In the genomic region with DNA sequence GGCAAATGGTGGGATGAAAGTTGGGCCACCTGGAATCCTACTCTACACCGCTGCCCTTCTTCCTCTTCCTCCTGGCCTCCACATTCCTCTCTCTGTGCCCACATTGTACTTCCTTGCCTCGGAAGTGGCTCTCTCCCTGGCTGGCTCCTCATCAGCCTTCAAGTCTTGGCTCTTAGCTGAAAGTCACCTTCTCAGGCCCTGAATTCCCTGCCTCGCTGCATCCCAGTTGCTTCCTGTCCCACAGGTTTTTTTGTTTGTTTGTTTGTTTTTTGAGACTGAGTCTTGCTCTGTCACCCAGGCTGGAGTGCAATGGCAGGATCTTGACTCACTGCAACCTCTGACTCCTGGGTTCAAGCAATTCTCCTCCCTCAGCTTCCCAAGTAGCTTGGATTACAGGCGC, we compare ENCODE assay signal across 29 cellular contexts. TPM values are rescaled to one million over a fixed set of nuclear protein-coding genes. Genes with fewer than 3 reads are reported as not detected.
DNase-seq lines count a peak whose midpoint lies in the region; ATAC-seq and TF ChIP-seq lines count a peak whose summit lies in the region.
"Had no signal": no experiment of that assay in that cellular context is flagged by ENCODE, and none has a peak within 500 bp of the region (broad histone marks: within the 10 kb centered on the region; RNA-seq: fewer than 3 reads in every experiment).

No MANE protein-coding gene starts in this region.

- WGBS in H9 (ENCODE audit: extremely low coverage, insufficient read length, low lambda C conversion rate): no CpG with 5 or more reads among the region's 4 CpGs

- TF ChIP-seq CTCF in H9 (conservative IDR thresholded peaks at IDR 0.05): no peak
- no peak for TF ChIP-seq CTCF in brain (conservative IDR thresholded peaks at IDR 0.05)

- H3K4me1 Mint-ChIP-seq in H9: peaks cover 6% of the 10 kb centered on the region in 2 experiments
- H3K4me1 Mint-ChIP-seq in brain: peaks cover 13% of the 10 kb centered on the region
- peaks cover 9% of the 10 kb centered on the region for H3K4me1 Mint-ChIP-seq in stimulated activated effector memory CD8-positive, alpha-beta T cell treated with anti-CD3 and anti-CD28 coated beads, Interleukin-12 subunit alpha, Interleukin-12 subunit beta, amount 100 ng/mL, for 72 hours

- H3K27me3 Mint-ChIP-seq in H9 (ENCODE audit: low read depth): no peaks in the 10 kb centered on the region
- peaks cover 6% of the 10 kb centered on the region for H3K27me3 Mint-ChIP-seq in brain
- H3K27me3 Mint-ChIP-seq: activated B cell treated with CpG ODN at 0.5 μM for 24 hours, T-cell had no signal

- H3K23me2 ChIP-seq in H9 (ENCODE audit: insufficient read length, low read depth, low read length, poor library complexity, severe bottlenecking): no peaks in the 10 kb centered on the region

- no peak overlapping the region for H3K4me2 ChIP-seq in H9 (ENCODE audit: insufficient read depth, insufficient read length, low read length)
- H3K4me2 ChIP-seq: BLaER1 had no signal

- no peaks in the 10 kb centered on the region for H4K20me1 ChIP-seq in H9 (ENCODE audit: control insufficient read depth, insufficient read depth, insufficient read length)

- peak overlapping the region; percentile 39 to 91 for H3K27ac Mint-ChIP-seq in activated naive CD4-positive, alpha-beta T cell treated with anti-CD3 and anti-CD28 coated beads, Interleukin-2, amount 50 U/mL, for 72 hours
- H3K27ac Mint-ChIP-seq in H9: peak overlapping the region in 1 of 3 experiments; percentile 9; a peak in 3 of 7 replicates
- peak overlapping the region in 3 of 5 experiments; percentile 4 to 41 (median 21) for H3K27ac Mint-ChIP-seq in brain
- peak overlapping the region; percentile 76 for H3K27ac Mint-ChIP-seq in stimulated activated effector memory CD8-positive, alpha-beta T cell treated with anti-CD3 and anti-CD28 coated beads, Interleukin-12 subunit alpha, Interleukin-12 subunit beta, amount 100 ng/mL, for 72 hours
- H3K27ac Mint-ChIP-seq: activated B cell treated with CpG ODN at 0.5 μM for 24 hours, mesothelial cell of epicardium had no signal

- H4K8ac ChIP-seq in H9 (replicated peaks; ENCODE audit: insufficient read length, low read depth, low read length): no peak overlapping the region

- H4K91ac ChIP-seq in H9 (ENCODE audit: insufficient read length, low read depth, low read length): no peak overlapping the region

- H3K56ac ChIP-seq in H9 (ENCODE audit: insufficient read length, low read depth, low read length): no peak overlapping the region

- H3K79me1 ChIP-seq in H9 (ENCODE audit: insufficient read depth, low read depth, low read length, poor library complexity, severe bottlenecking): peaks cover 7% of the 10 kb centered on the region

- no peak overlapping the region for H2BK15ac ChIP-seq in H9 (ENCODE audit: low read depth, low read length)

- H3K27ac ChIP-seq in H9 (ENCODE audit: insufficient read length, low read depth, low read length): no peak overlapping the region
- H3K27ac ChIP-seq: adrenal gland, BLaER1, brain microvascular endothelial cell, gastrocnemius medialis, GM23248, SJSA1, transverse colon had no signal

- no peak overlapping the region for H3K9ac ChIP-seq in H9 (ENCODE audit: extremely low read depth, insufficient read length, low read length)
- H3K9ac ChIP-seq: BLaER1, GM23248 had no signal

- no peak overlapping the region for H2BK20ac ChIP-seq in H9 (ENCODE audit: low read depth, low read length, poor library complexity, severe bottlenecking)

- no peaks in the 10 kb centered on the region for H3K9me3 ChIP-seq in H9 (ENCODE audit: control insufficient read depth, low read depth, low read length)
- H3K9me3 ChIP-seq: adrenal gland, BLaER1, gastrocnemius medialis, transverse colon had no signal

- no peak overlapping the region for H2BK5ac ChIP-seq in H9 (ENCODE audit: insufficient read length, low read length)

- no peaks in the 10 kb centered on the region for H3K4me1 ChIP-seq in H9 (ENCODE audit: insufficient read depth, low read length)

- no peak overlapping the region for H3T11ph ChIP-seq in H9 (ENCODE audit: low read length)

- H3K36me3 Mint-ChIP-seq in activated naive CD4-positive, alpha-beta T cell treated with anti-CD3 and anti-CD28 coated beads, Interleukin-2, amount 50 U/mL, for 72 hours: peaks cover 0 to 6% of the 10 kb centered on the region in 2 donors
- H3K36me3 Mint-ChIP-seq in H9 (ENCODE audit: insufficient read depth in 1 of 3, low read depth in 3 of 3) (peaks cover 0 to 3% (median 0%) of the 10 kb centered on the region in 3 experiments; a peak in 1 of 7 replicates), brain (peaks cover 10% of the 10 kb centered on the region)
- peaks cover 74% of the 10 kb centered on the region for H3K36me3 Mint-ChIP-seq in stimulated activated effector memory CD8-positive, alpha-beta T cell treated with anti-CD3 and anti-CD28 coated beads, Interleukin-12 subunit alpha, Interleukin-12 subunit beta, amount 100 ng/mL, for 72 hours
- H3K36me3 Mint-ChIP-seq: mesothelial cell of epicardium had no signal

- H3K23ac ChIP-seq in H9 (ENCODE audit: insufficient read length, low read depth, low read length): no peak overlapping the region

- no peaks in the 10 kb centered on the region for H3K9me3 Mint-ChIP-seq in activated naive CD4-positive, alpha-beta T cell treated with anti-CD3 and anti-CD28 coated beads, Interleukin-2, amount 50 U/mL, for 72 hours
- H3K9me3 Mint-ChIP-seq in H9 (no peaks in the 10 kb centered on the region), brain (no peaks in the 10 kb centered on the region)
- no peaks in the 10 kb centered on the region for H3K9me3 Mint-ChIP-seq in stimulated activated effector memory CD8-positive, alpha-beta T cell treated with anti-CD3 and anti-CD28 coated beads, Interleukin-12 subunit alpha, Interleukin-12 subunit beta, amount 100 ng/mL, for 72 hours
- H3K9me3 Mint-ChIP-seq: activated B cell treated with CpG ODN at 0.5 μM for 24 hours, mesothelial cell of epicardium, T-cell had no signal

- no peak for DNase-seq in activated naive CD4-positive, alpha-beta T cell treated with anti-CD3 and anti-CD28 coated beads, Interleukin-2, amount 50 U/mL, for 72 hours (ENCODE audit: low spot score in 2 of 2)
- DNase-seq in activated naive CD4-positive, alpha-beta T cell treated with anti-CD3 and anti-CD28 coated beads, Interleukin-2, amount 50 U/mL, for 16 hours: no peak
- no peak for DNase-seq in H9
- DNase-seq in stimulated activated effector memory CD8-positive, alpha-beta T cell treated with anti-CD3 and anti-CD28 coated beads, Interleukin-12 subunit alpha, Interleukin-12 subunit beta, amount 100 ng/mL, for 72 hours (ENCODE audit: low spot score in 2 of 2): no peak
- DNase-seq: activated B cell treated with CpG ODN at 0.5 μM for 24 hours; activated CD4-positive, alpha-beta T cell treated with anti-CD3 and anti-CD28 coated beads, Interleukin-2, amount 50 U/mL, for 48 hours; activated effector memory CD4-positive, alpha-beta T cell treated with anti-CD3 and anti-CD28 coated beads, Interleukin-2, amount 50 U/mL, for 16 hours; adrenal gland; brain microvascular endothelial cell; Calu3; DND-41; gastrocnemius medialis; GF-D8; GM23248; kidney; NCI-H1092; NCI-H1694; NCI-H446 treated with DMSO at 0.1 percent for 48 hours; NCI-H82; stimulated activated CD4-positive, alpha-beta T cell treated with anti-CD3 and anti-CD28 coated beads, Interleukin-4, amount 100 ng/mL, for 4 hours; T-cell; transverse colon had no signal

- H4K5ac ChIP-seq in H9 (ENCODE audit: insufficient read length, low read depth, low read length): no peak overlapping the region

- H2BK120ac ChIP-seq in H9 (ENCODE audit: low read depth, low read length, poor library complexity, severe bottlenecking): no peak overlapping the region

- no peak overlapping the region for H2AK5ac ChIP-seq in H9 (ENCODE audit: insufficient read length, low read length)

- H3K18ac ChIP-seq in H9 (ENCODE audit: insufficient read length, low read depth, low read length): peak overlapping the region; percentile 36

- no peak overlapping the region for H2AFZ ChIP-seq in H9 (ENCODE audit: low read length)
- H2AFZ ChIP-seq: GM23248 had no signal

- H3K4ac ChIP-seq in H9 (ENCODE audit: low read depth, low read length): no peak overlapping the region

- H2BK12ac ChIP-seq in H9 (ENCODE audit: insufficient read length, low read depth, low read length): no peak overlapping the region

- no peak overlapping the region for H3K14ac ChIP-seq in H9 (ENCODE audit: insufficient read depth, low read length)

- H3K4me3 Mint-ChIP-seq in H9: no peak overlapping the region
- peak overlapping the region in 1 of 5 experiments; percentile 25 for H3K4me3 Mint-ChIP-seq in brain
- no peak overlapping the region for H3K4me3 Mint-ChIP-seq in stimulated activated effector memory CD8-positive, alpha-beta T cell treated with anti-CD3 and anti-CD28 coated beads, Interleukin-12 subunit alpha, Interleukin-12 subunit beta, amount 100 ng/mL, for 72 hours
- H3K4me3 Mint-ChIP-seq: activated B cell treated with CpG ODN at 0.5 μM for 24 hours, mesothelial cell of epicardium, T-cell had no signal

- ATAC-seq in activated naive CD4-positive, alpha-beta T cell treated with anti-CD3 and anti-CD28 coated beads, Interleukin-2, amount 50 U/mL, for 72 hours: no peak
- ATAC-seq in stimulated activated effector memory CD8-positive, alpha-beta T cell treated with anti-CD3 and anti-CD28 coated beads, Interleukin-12 subunit alpha, Interleukin-12 subunit beta, amount 100 ng/mL, for 72 hours: no peak
- ATAC-seq in HG02885 (IDR thresholded peaks at IDR 0.05; ENCODE audit: poor library complexity, unreplicated experiment): no peak
- ATAC-seq in SK-N-SH treated with all-trans-retinoic acid at 6 μM for 48 hours: no peak
- ATAC-seq: gastrocnemius medialis, K562, T-cell had no signal

- no peaks in the 10 kb centered on the region for H3K27me3 ChIP-seq in H9 (ENCODE audit: insufficient read depth, low read length)
- H3K27me3 ChIP-seq: adrenal gland, BLaER1, brain microvascular endothelial cell, gastrocnemius medialis, SJSA1, transverse colon had no signal

- peaks cover 12% of the 10 kb centered on the region; the same call in 1 of the 2 replicates for H3K79me2 ChIP-seq in H9 (ENCODE audit: insufficient read depth, low read length)

RNA-seq across cellular contexts. Expression of a gene that starts 2.6 kb away (rescaled TPM):
- total RNA-seq in activated naive CD4-positive, alpha-beta T cell treated with anti-CD3 and anti-CD28 coated beads, Interleukin-2, amount 50 U/mL, for 72 hours: 10 to 100 TPM; 53.7 to 63.1 TPM
- 80.4 and 81.8 TPM in 2 replicates for total RNA-seq in H9 (2021)
- polyA plus RNA-seq in brain (ENCODE audit: insufficient read depth, low read depth, low replicate concordance): 64.4 TPM

RNA-seq across cellular contexts. Expression of a gene that starts 18.0 kb away (rescaled TPM):
- not detected for total RNA-seq in activated naive CD4-positive, alpha-beta T cell treated with anti-CD3 and anti-CD28 coated beads, Interleukin-2, amount 50 U/mL, for 72 hours
- 10.8 and 11.0 TPM in 2 replicates for total RNA-seq in H9 (2021)
- polyA plus RNA-seq in brain (ENCODE audit: insufficient read depth, low read depth, low replicate concordance): 5.0 TPM

RNA-seq across cellular contexts. Expression of a gene that starts 37.8 kb away (rescaled TPM):
- under 1 TPM; 0.16 to 0.80 TPM for total RNA-seq in activated naive CD4-positive, alpha-beta T cell treated with anti-CD3 and anti-CD28 coated beads, Interleukin-2, amount 50 U/mL, for 72 hours
- 14.3 and 14.9 TPM in 2 replicates for total RNA-seq in H9 (2021)
- polyA plus RNA-seq in brain (ENCODE audit: insufficient read depth, low read depth, low replicate concordance): 17.2 TPM
- total RNA-seq: activated B cell treated with CpG ODN at 0.5 μM for 24 hours had no signal

Comparison
In these comparisons a context has a peak if more than half of its experiments do, and no peak if none do; other contexts are left out.
1. RNA of a gene that starts 18.0 kb away (total RNA-seq): 10.8 to 11.0 TPM in H9; not detected in activated naive CD4-positive, alpha-beta T cell treated with anti-CD3 and anti-CD28 coated beads, Interleukin-2, amount 50 U/mL, for 72 hours; every median in the first group is over 10 times any median in the second.